Comparison of ENCODE assay signal across 23 cellular contexts in genomic region chr12:70971395-70971794, GRCh38. TPM values are rescaled to one million over a fixed set of nuclear protein-coding genes. Genes with fewer than 3 reads are reported as not detected.
DNase-seq lines count a peak whose midpoint lies in the region; ATAC-seq and TF ChIP-seq lines count a peak whose summit lies in the region.
"Had no signal": no experiment of that assay in that cellular context is flagged by ENCODE, and none has a peak within 500 bp of the region (broad histone marks: within the 10 kb centered on the region; RNA-seq: fewer than 3 reads in every experiment).

No MANE protein-coding gene starts in this region.

- H3K9me3 ChIP-seq in GM23248 (ENCODE audit: low read depth) = no peaks in the 10 kb centered on the region
- H3K9me3 ChIP-seq in adipocyte (ENCODE audit: control insufficient read depth, low read length) = no peaks in the 10 kb centered on the region
- H3K9me3 ChIP-seq in thyroid gland = no peaks in the 10 kb centered on the region
- H3K9me3 ChIP-seq: sigmoid colon had no signal

- H3K27ac ChIP-seq in GM23248 = no peak overlapping the region
- no peak overlapping the region for H3K27ac ChIP-seq in thyroid gland
- H3K27ac ChIP-seq: sigmoid colon had no signal

- no peaks in the 10 kb centered on the region for H4K20me1 ChIP-seq in GM23248 (ENCODE audit: insufficient read depth)

- H3K4me3 ChIP-seq in GM23248 (no peak overlapping the region), adipocyte (ENCODE audit: low read length) (peak overlapping the region; percentile 38), fibroblast of the aortic adventitia (ENCODE audit: low read depth, low read length) (no peak overlapping the region), thyroid gland (replicated peaks in 1 of 3) (no peak overlapping the region)
- H3K4me3 ChIP-seq: GM23338, sigmoid colon had no signal

- H3K4me2 ChIP-seq in GM23248 (ENCODE audit: unreplicated experiment) = peak overlapping the region; percentile 21
- H3K4me2 ChIP-seq: GM23338 had no signal

- no peak for TF ChIP-seq CTCF in fibroblast of the aortic adventitia (IDR thresholded peaks at IDR 0.05; ENCODE audit: insufficient read depth, low read length)
- TF ChIP-seq CTCF in thyroid gland (IDR thresholded peaks at IDR 0.05) = no peak

- H2AFZ ChIP-seq in GM23248 = no peak overlapping the region
- H2AFZ ChIP-seq: GM23338 had no signal

- H3K36me3 ChIP-seq in GM23248 (ENCODE audit: low read depth) (no peaks in the 10 kb centered on the region), adipocyte (ENCODE audit: control insufficient read depth, insufficient read depth, low read length, severe bottlenecking) (no peaks in the 10 kb centered on the region), thyroid gland (no peaks in the 10 kb centered on the region)
- H3K36me3 ChIP-seq: sigmoid colon had no signal

- intact Hi-C loops in thyroid gland (cut with DNase I) = no loop called here

- DNase-seq in GM23248 (peak; percentile 26), adipocyte (ENCODE audit: low read depth) (peak; percentile 75), fibroblast of the aortic adventitia (ENCODE audit: low read depth) (peak; percentile 95), renal cortical epithelial cell (ENCODE audit: low read depth) (peak; percentile 34), NCI-H2227 (lab: John Stamatoyannopoulos, UW; ENCODE audit: unreplicated experiment) (no peak), thyroid gland (no peak)
- no peak for DNase-seq in activated effector memory CD4-positive, alpha-beta T cell treated with Interleukin-2 at 50 U/mL for 16 hours
- DNase-seq: activated CD4-positive, alpha-beta T cell treated with anti-CD3 and anti-CD28 coated beads, Interleukin-2, amount 50 U/mL, for 48 hours; activated T-cell treated with anti-CD3 and anti-CD28 coated beads, Interleukin-2, amount 50 U/mL, for 1 hour; caudate nucleus; DMS153; effector memory CD4-positive, alpha-beta T cell; IMR-90; NCI-H1048; NCI-H2081 treated with DMSO at 0.1 percent for 48 hours; nucleus accumbens; sigmoid colon; stimulated activated CD4-positive, alpha-beta T cell treated with anti-CD3 and anti-CD28 coated beads, Interleukin-2, amount 100 ng/mL, for 48 hours had no signal

- peaks cover 5% of the 10 kb centered on the region; the same call in 1 of the 2 replicates for H3F3A ChIP-seq in GM23248 (ENCODE audit: insufficient read depth)

- no peak for ATAC-seq in HG03139 (IDR thresholded peaks at IDR 0.05; ENCODE audit: unreplicated experiment)
- ATAC-seq: activated naive CD4-positive, alpha-beta T cell treated with anti-CD3 and anti-CD28 coated beads, Interleukin-2, amount 50 U/mL, for 72 hours; GM23338; Panc1 had no signal

- in situ Hi-C loops in GM23248 (cut with MboI) = no loop called here

- no peak overlapping the region for H3K9ac ChIP-seq in GM23248
- H3K9ac ChIP-seq in adipocyte (ENCODE audit: low read length) = peak overlapping the region; percentile 23

- TF ChIP-seq POLR2A in thyroid gland (IDR thresholded peaks at IDR 0.05) = no peak

- no peaks in the 10 kb centered on the region for H3K27me3 ChIP-seq in GM23248 (replicated peaks; ENCODE audit: insufficient read depth)
- no peaks in the 10 kb centered on the region for H3K27me3 ChIP-seq in adipocyte (replicated peaks; ENCODE audit: control insufficient read depth, insufficient read depth, low read length)
- H3K27me3 ChIP-seq in thyroid gland = no peaks in the 10 kb centered on the region
- H3K27me3 ChIP-seq: sigmoid colon had no signal

- H3K4me1 ChIP-seq in GM23248 (ENCODE audit: insufficient read depth) (peaks cover 6% of the 10 kb centered on the region; the same call in 1 of the 2 replicates), adipocyte (ENCODE audit: control insufficient read depth, insufficient read depth, low read length) (peaks cover 14% of the 10 kb centered on the region), thyroid gland (no peaks in the 10 kb centered on the region)
- H3K4me1 ChIP-seq: sigmoid colon had no signal

- WGBS in GM23248 (ENCODE audit: low coverage in 1 of 2, low lambda C conversion rate in 2 of 2, missing lambda C conversion rate in 2 of 2), 2 experiments = 0 to 5% methylated on average over 1 of the region's 1 CpG
- 80 to 90% methylated on average over 1 of the region's 1 CpG for WGBS in thyroid gland, 2 donors

- no peaks in the 10 kb centered on the region for H3K79me2 ChIP-seq in GM23248 (ENCODE audit: insufficient read depth)

- no peaks in the 10 kb centered on the region for H3K9me2 ChIP-seq in GM23248 (ENCODE audit: insufficient read depth)

RNA-seq across cellular contexts. Expression of gene PTPRR, which starts 50.9 kb away (rescaled TPM):
- 0.25 and 1.2 TPM in 2 replicates for total RNA-seq in GM23248 (2014; rRNA removed; shearing (Covaris generic))
- 1.1 and 1.6 TPM in 2 replicates for polyA plus RNA-seq in GM23248 (2016; fragmentation: Nextera tagmentation; extraction: Ambion mirVana)
- total RNA-seq in fibroblast of the aortic adventitia (ENCODE audit: low replicate concordance) = 1.4 TPM in 1 of 2 replicates, not detected in the other
- 0.45 and 4.5 TPM in 2 replicates for total RNA-seq in renal cortical epithelial cell
- total RNA-seq in thyroid gland = under 1 TPM in 3 of 4 donors, not detected in 1; 0.39 to 0.94 (median 0.67) TPM
- total RNA-seq: activated naive CD4-positive, alpha-beta T cell treated with anti-CD3 and anti-CD28 coated beads, Interleukin-2, amount 50 U/mL, for 72 hours; fibroblast of villous mesenchyme had no signal

Comparison
In these comparisons a context has a peak if more than half of its experiments do, and no peak if none do; other contexts are left out.
1. DNase-seq: peak in GM23248 (single experiment), adipocyte (single experiment), fibroblast of the aortic adventitia (single experiment) and renal cortical epithelial cell (single experiment); none in NCI-H2227 (single experiment), thyroid gland (0 of 2) and activated effector memory CD4-positive, alpha-beta T cell treated with Interleukin-2 at 50 U/mL for 16 hours (single experiment).